Comparison of ENCODE assay signal across 12 cellular contexts in the genomic region with DNA sequence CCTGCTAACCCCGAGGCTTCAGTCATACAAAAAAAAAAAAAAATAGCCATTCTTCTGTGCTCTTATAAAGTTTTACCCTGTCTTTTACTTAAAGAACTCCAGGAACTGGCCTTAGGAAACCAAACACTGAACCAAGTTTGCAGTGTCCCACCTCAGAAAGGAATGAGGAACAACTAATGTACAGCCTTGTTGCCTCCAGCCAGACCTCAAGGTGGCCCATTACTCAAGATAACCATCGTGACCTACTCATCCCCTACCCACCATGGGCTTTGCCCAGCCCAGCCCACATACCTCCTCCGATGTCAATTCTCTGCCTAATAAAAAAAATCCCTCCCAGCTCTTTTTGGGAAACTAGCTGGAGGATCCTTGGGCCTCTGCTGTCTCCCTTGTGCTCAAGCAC.
"Had no signal": no experiment of that assay in that cellular context is flagged by ENCODE, and none has a peak within 500 bp of the region (broad histone marks: within the 10 kb centered on the region; RNA-seq: fewer than 3 reads in every experiment).

No MANE protein-coding gene starts in this region.

- ATAC-seq: effector memory CD8-positive, alpha-beta T cell; SK-N-SH treated with all-trans-retinoic acid at 6 μM for 48 hours; WTC11 had no signal

- H3K4me1 ChIP-seq: testis had no signal

- H3K9me3 Mint-ChIP-seq: activated naive CD4-positive, alpha-beta T cell treated with anti-CD3 and anti-CD28 coated beads for 36 hours; central memory CD8-positive, alpha-beta T cell; stimulated activated naive CD8-positive, alpha-beta T cell treated with anti-CD3 and anti-CD28 coated beads, Interleukin-15, Interleukin-2, amounts not matched to agents 100 ng/mL and 50 ng/mL, for 24 hours; WTC11 had no signal

- H3K27me3 ChIP-seq: ovary, testis had no signal

- H3K36me3 ChIP-seq: ovary had no signal

- H3K4me3 Mint-ChIP-seq: activated CD4-positive, alpha-beta T cell treated with anti-CD3 and anti-CD28 coated beads, Interleukin-2, amount 10 ng/mL, durations not matched to agents 7 days and 5 days; activated naive CD4-positive, alpha-beta T cell treated with anti-CD3 and anti-CD28 coated beads for 36 hours; central memory CD8-positive, alpha-beta T cell; effector memory CD8-positive, alpha-beta T cell; stimulated activated naive CD8-positive, alpha-beta T cell treated with anti-CD3 and anti-CD28 coated beads, Interleukin-15, Interleukin-2, amounts not matched to agents 100 ng/mL and 50 ng/mL, for 24 hours; WTC11 had no signal

- H3K27me3 Mint-ChIP-seq: central memory CD8-positive, alpha-beta T cell had no signal

- H3K36me3 Mint-ChIP-seq: WTC11 had no signal

- H3K9me3 ChIP-seq: ovary, testis had no signal

- DNase-seq: activated CD4-positive, alpha-beta T cell treated with anti-CD3 and anti-CD28 coated beads, Interleukin-2, amount 10 ng/mL, durations not matched to agents 7 days and 5 days; activated CD8-positive, alpha-beta memory T cell treated with anti-CD3 and anti-CD28 coated beads for 24 hours; activated naive CD4-positive, alpha-beta T cell treated with anti-CD3 and anti-CD28 coated beads for 36 hours; effector memory CD8-positive, alpha-beta T cell; ovary; stimulated activated CD4-positive, alpha-beta T cell treated with anti-CD3 and anti-CD28 coated beads, Interleukin-4, amount 100 ng/mL, for 1 hour; stimulated activated CD8-positive, alpha-beta memory T cell treated with anti-CD3 and anti-CD28 coated beads, Interleukin-4, amount 100 ng/mL, for 48 hours; testis had no signal

- H3K27ac Mint-ChIP-seq: activated CD4-positive, alpha-beta T cell treated with anti-CD3 and anti-CD28 coated beads, Interleukin-2, amount 10 ng/mL, durations not matched to agents 7 days and 5 days; activated naive CD4-positive, alpha-beta T cell treated with anti-CD3 and anti-CD28 coated beads for 36 hours; effector memory CD8-positive, alpha-beta T cell; stimulated activated naive CD8-positive, alpha-beta T cell treated with anti-CD3 and anti-CD28 coated beads, Interleukin-15, Interleukin-2, amounts not matched to agents 100 ng/mL and 50 ng/mL, for 24 hours; WTC11 had no signal

- H3K4me3 ChIP-seq: ovary, testis had no signal

- H3K27ac ChIP-seq: ovary, testis had no signal

- H3K4me1 Mint-ChIP-seq: central memory CD8-positive, alpha-beta T cell had no signal
